In genomic region chr20:56986931-56987720, GRCh38 we compare ENCODE assay signal across 15 cellular contexts.
DNase-seq lines count a peak whose midpoint lies in the region; ATAC-seq and TF ChIP-seq lines count a peak whose summit lies in the region.
"Had no signal": no experiment of that assay in that cellular context is flagged by ENCODE, and none has a peak within 500 bp of the region (broad histone marks: within the 10 kb centered on the region; RNA-seq: fewer than 3 reads in every experiment).

No MANE protein-coding gene starts in this region.

- H3K36me3 ChIP-seq in body of pancreas (replicated peaks in 1 of 2; ENCODE audit: insufficient read depth in 1 of 2, low read depth in 2 of 2) (no peaks in the 10 kb centered on the region), hepatocyte (replicated peaks; ENCODE audit: insufficient read depth, low read depth) (no peaks in the 10 kb centered on the region)

- TF ChIP-seq CTCF in body of pancreas (IDR thresholded peaks at IDR 0.05) (no peak), hepatocyte (IDR thresholded peaks at IDR 0.05; ENCODE audit: poor library complexity) (no peak), coronary artery (IDR thresholded peaks at IDR 0.05) (no peak)

- no peaks in the 10 kb centered on the region for H3K9me2 ChIP-seq in hepatocyte (replicated peaks; ENCODE audit: insufficient read depth)

- H3K9me3 ChIP-seq in body of pancreas (peaks cover 0 to 14% (median 2%) of the 10 kb centered on the region in 3 donors), hepatocyte (ENCODE audit: low read depth) (no peaks in the 10 kb centered on the region)

- DNase-seq in EH (ENCODE audit: low read depth) (peak; percentile 51), M059J (ENCODE audit: low read depth) (peak; percentile 59), body of pancreas (no peak), hepatocyte (ENCODE audit: low spot score) (no peak), coronary artery (ENCODE audit: low spot score) (no peak), iPS-NIHi7 (ENCODE audit: extremely low spot score) (no peak), HCEC 1CT (no peak)
- DNase-seq: CD4-positive, alpha-beta T cell; DMS79 treated with DMSO at 0.1 percent for 48 hours; H7; MM.1S; NCI-H2029; NCI-H510A treated with DMSO at 0.1 percent for 48 hours had no signal

- 53 to 64% methylated on average over 12 of the region's 12 CpGs for WGBS in body of pancreas, 2 donors
- WGBS in hepatocyte (ENCODE audit: low lambda C conversion rate, missing lambda C conversion rate) = 55% methylated on average over 12 of the region's 12 CpGs

- H3K27ac ChIP-seq in body of pancreas (no peak overlapping the region), hepatocyte (peak overlapping the region; percentile 42), coronary artery (no peak overlapping the region)
- H3K27ac ChIP-seq: KMS-11, RWPE1 had no signal

- no peaks in the 10 kb centered on the region for H4K20me1 ChIP-seq in hepatocyte (ENCODE audit: insufficient read depth, poor library complexity, severe bottlenecking)

- H3K4me2 ChIP-seq in hepatocyte = peak overlapping the region; percentile 61
- H3K4me2 ChIP-seq: KMS-11 had no signal

- no peak overlapping the region for H2AFZ ChIP-seq in hepatocyte

- H3K4me3 ChIP-seq in body of pancreas (no peak overlapping the region), hepatocyte (no peak overlapping the region), coronary artery (no peak overlapping the region)

- no peaks in the 10 kb centered on the region for H3K79me2 ChIP-seq in hepatocyte

- intact Hi-C loops in body of pancreas (cut with DNase I) = no loop called here

- no peak for TF ChIP-seq POLR2A in body of pancreas (IDR thresholded peaks at IDR 0.05)

- peak; percentile 33 for ATAC-seq in body of pancreas

- H3K4me1 ChIP-seq in body of pancreas = no peaks in the 10 kb centered on the region
- no peaks in the 10 kb centered on the region for H3K4me1 ChIP-seq in hepatocyte (ENCODE audit: insufficient read depth)

- H3K27me3 ChIP-seq in body of pancreas (no peaks in the 10 kb centered on the region), hepatocyte (no peaks in the 10 kb centered on the region)

Comparison
In these comparisons a context has a peak if more than half of its experiments do, and no peak if none do; other contexts are left out.
1. DNase-seq: peak in EH (single experiment) and M059J (single experiment); none in body of pancreas (0 of 4), hepatocyte (single experiment), coronary artery (single experiment), iPS-NIHi7 (single experiment) and HCEC 1CT (single experiment).